ENCODE assay signal across 1 cellular context in the genomic region with DNA sequence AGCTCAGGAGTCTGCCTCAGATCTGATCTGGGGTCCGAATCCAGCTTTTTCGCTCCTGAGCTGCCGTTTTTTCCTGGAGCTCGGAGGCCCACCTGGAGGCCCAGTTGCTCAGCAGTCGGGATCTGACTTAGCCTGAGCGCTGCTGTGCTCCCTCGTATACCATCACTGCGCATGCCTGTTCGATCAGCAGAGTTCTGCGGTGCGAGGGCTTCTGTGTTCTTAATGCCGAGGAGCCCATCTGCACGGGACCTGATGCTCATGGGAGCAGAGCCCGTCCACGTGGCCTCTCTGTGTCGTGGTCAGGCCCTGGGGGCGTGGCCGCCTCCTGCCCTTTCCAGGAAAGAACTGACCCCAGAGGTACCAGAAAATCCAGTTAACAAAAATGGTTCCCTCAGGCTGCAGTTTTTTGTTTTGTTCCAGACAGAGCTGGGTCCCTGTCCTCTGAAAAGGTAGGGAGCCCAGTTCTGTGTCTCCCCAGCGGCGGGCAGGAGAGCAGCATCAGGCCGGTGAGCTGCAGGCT.
TF ChIP-seq lines count a peak whose summit lies in the region.

No MANE protein-coding gene starts in this region.

TF ChIP-seq in H1, 55 proteins besides CTCF, POLR2A, EP300 and RAD21:
- TF ChIP-seq SIN3A (conservative IDR thresholded peaks at IDR 0.05 in 1 of 2, IDR thresholded peaks at IDR 0.05 in 1 of 2; ENCODE audit: low read depth in 1 of 2, low read length in 2 of 2) (no peak), YY1 (IDR thresholded peaks at IDR 0.05; ENCODE audit: low read depth, low read length) (no peak), JUND (IDR thresholded peaks at IDR 0.05; ENCODE audit: low read length) (no peak), MAFK (IDR thresholded peaks at IDR 0.05; ENCODE audit: low read depth, low read length) (no peak), TCF12 (IDR thresholded peaks at IDR 0.05; ENCODE audit: low read depth, low read length) (no peak), CBX5 (IDR thresholded peaks at IDR 0.05; ENCODE audit: low read depth, low read length) (no peak), TAF7 (optimal IDR thresholded peaks at IDR 0.05; ENCODE audit: borderline replicate concordance, low read depth, low read length) (no peak), PHF8 (conservative IDR thresholded peaks at IDR 0.05; ENCODE audit: low read depth, low read length) (no peak), RFX5 (IDR thresholded peaks at IDR 0.05; ENCODE audit: borderline replicate concordance, low read depth, low read length) (no peak), ZNF274 (IDR thresholded peaks at IDR 0.05; ENCODE audit: borderline replicate concordance, extremely low read depth, low read length) (no peak), RXRA (IDR thresholded peaks at IDR 0.05; ENCODE audit: insufficient read depth, low read depth, low read length) (no peak), SP1 (IDR thresholded peaks at IDR 0.05; ENCODE audit: low read depth, low read length) (no peak), SP4 (IDR thresholded peaks at IDR 0.05; ENCODE audit: low read length) (no peak), GABPA (IDR thresholded peaks at IDR 0.05; ENCODE audit: borderline replicate concordance, insufficient read depth, low read length) (no peak), SP2 (IDR thresholded peaks at IDR 0.05; ENCODE audit: low read length) (no peak), CHD2 (IDR thresholded peaks at IDR 0.05; ENCODE audit: low read length) (no peak), BACH1 (IDR thresholded peaks at IDR 0.05; ENCODE audit: low read length) (no peak)
